Comparison of ENCODE assay signal across 8 cellular contexts in the genomic region with DNA sequence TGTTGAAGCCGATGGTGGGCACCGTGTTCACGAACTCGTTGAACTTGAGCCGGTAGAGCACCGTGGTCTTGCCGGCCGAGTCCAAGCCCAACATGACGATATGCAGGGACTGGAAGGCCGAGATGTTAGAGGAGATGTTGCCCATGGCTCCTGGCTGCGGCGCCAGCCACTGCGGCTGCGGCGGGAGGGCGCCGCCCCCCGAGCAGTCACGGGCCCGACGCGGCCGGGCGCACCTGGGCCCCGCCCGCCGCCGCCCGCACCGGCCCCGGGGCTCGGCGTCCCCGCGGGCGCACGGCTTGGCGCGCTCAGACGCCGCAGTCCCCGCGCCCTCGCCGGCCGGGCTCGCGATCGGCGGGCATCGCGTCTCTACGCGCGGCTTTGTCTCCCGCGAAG. TPM values are rescaled to one million over a fixed set of nuclear protein-coding genes. Genes with fewer than 3 reads are reported as not detected.
DNase-seq lines count a peak whose midpoint lies in the region; TF ChIP-seq lines count a peak whose summit lies in the region.

No MANE protein-coding gene starts in this region.

- H2AFZ ChIP-seq in Loucy (ENCODE audit: low read length): peak overlapping the region; percentile 74; the same call in 1 of the 2 replicates
- peak overlapping the region; percentile 69 for H2AFZ ChIP-seq in fibroblast of lung (ENCODE audit: low read length)
- no peak overlapping the region for H2AFZ ChIP-seq in neural progenitor cell (replicated peaks)

- peaks cover 20% of the 10 kb centered on the region for H3K36me3 Mint-ChIP-seq in neural progenitor cell

- peaks cover 30% of the 10 kb centered on the region for H3K4me1 Mint-ChIP-seq in neural progenitor cell

- H4K20me1 ChIP-seq in Loucy (ENCODE audit: insufficient read depth, low read length, poor library complexity, severe bottlenecking): peaks cover 21% of the 10 kb centered on the region
- H4K20me1 ChIP-seq in fibroblast of lung (ENCODE audit: control insufficient read depth, extremely low read depth, insufficient read depth, low read length): no peaks in the 10 kb centered on the region
- H4K20me1 ChIP-seq in neural progenitor cell (ENCODE audit: low read depth): peaks cover 50% of the 10 kb centered on the region

- H3K4me2 ChIP-seq in Loucy (ENCODE audit: low read depth, low read length, poor library complexity, severe bottlenecking) (peak overlapping the region; percentile 93), fibroblast of lung (ENCODE audit: extremely low read depth, insufficient read depth, low read length) (peak overlapping the region; percentile 83), neural progenitor cell (peak overlapping the region; percentile 97)

- H3K27me3 Mint-ChIP-seq in neural progenitor cell (ENCODE audit: insufficient read depth, low read depth): peaks cover 8% of the 10 kb centered on the region

- peak overlapping the region; percentile 63 for H3K4me3 ChIP-seq in GM12875 (ENCODE audit: low read depth, low read length)
- peak overlapping the region; percentile 68 for H3K4me3 ChIP-seq in H7 (ENCODE audit: insufficient read depth, low read depth, low read length)
- H3K4me3 ChIP-seq in Loucy (ENCODE audit: low read length, poor library complexity, severe bottlenecking): peak overlapping the region; percentile 80
- peak overlapping the region; percentile 86 to 99 (median 96) for H3K4me3 ChIP-seq in fibroblast of lung (replicated peaks in 1 of 4; ENCODE audit: control extremely low read depth in 1 of 4, insufficient read depth in 1 of 4, low read depth in 3 of 4, low read length in 4 of 4)
- peak overlapping the region; percentile 97 for H3K4me3 ChIP-seq in neural progenitor cell

- H3K9me3 ChIP-seq in Loucy (ENCODE audit: insufficient read depth, low read depth, low read length) (no peaks in the 10 kb centered on the region), fibroblast of lung (ENCODE audit: control insufficient read depth, insufficient read depth, low read depth, low read length) (no peaks in the 10 kb centered on the region), neural progenitor cell (ENCODE audit: low read depth) (no peaks in the 10 kb centered on the region)

- DNase-seq in H7 (peak; percentile 83), fibroblast of lung (ENCODE audit: low read depth in 2 of 2) (peak in 1 of 2 donors; percentile 54), neural progenitor cell (ENCODE audit: low spot score) (no peak), GM19238 (ENCODE audit: insufficient read length, low spot score) (no peak), KG1 (lab: John Stamatoyannopoulos, UW) (no peak)
- DNase-seq in activated CD8-positive, alpha-beta memory T cell treated with anti-CD3 and anti-CD28 coated beads, Interleukin-2, amount 50 U/mL, for 48 hours: peak; percentile 71

- H3K9ac ChIP-seq in Loucy (ENCODE audit: low read depth, low read length, poor library complexity, severe bottlenecking): peak overlapping the region; percentile 81
- peak overlapping the region; percentile 84 for H3K9ac ChIP-seq in fibroblast of lung (ENCODE audit: insufficient read depth, low read length)
- H3K9ac ChIP-seq in neural progenitor cell: peak overlapping the region; percentile 74

- H3K36me3 ChIP-seq in H7 (replicated peaks; ENCODE audit: control insufficient read depth, insufficient read depth, low read length) (no peaks in the 10 kb centered on the region), Loucy (ENCODE audit: insufficient read depth, low read length) (no peaks in the 10 kb centered on the region), fibroblast of lung (ENCODE audit: control insufficient read depth, insufficient read depth, low read length) (no peaks in the 10 kb centered on the region), neural progenitor cell (peaks cover 11% of the 10 kb centered on the region)

- H3K4me3 Mint-ChIP-seq in neural progenitor cell: peak overlapping the region; percentile 99

- peak overlapping the region; percentile 88 for H3K27ac ChIP-seq in fibroblast of lung (ENCODE audit: insufficient read depth, low read length)
- no peak overlapping the region for H3K27ac ChIP-seq in neural progenitor cell

- peaks cover 2% of the 10 kb centered on the region for H3K9me3 Mint-ChIP-seq in neural progenitor cell

- H3K27ac Mint-ChIP-seq in neural progenitor cell: peak overlapping the region; percentile 96

- TF ChIP-seq CTCF in GM12875 (IDR thresholded peaks at IDR 0.05; ENCODE audit: borderline replicate concordance, insufficient read depth, low read depth, low read length): no peak
- TF ChIP-seq CTCF in Loucy (conservative IDR thresholded peaks at IDR 0.05; ENCODE audit: low read length): no peak
- no peak for TF ChIP-seq CTCF in fibroblast of lung (conservative IDR thresholded peaks at IDR 0.05 in 1 of 2, IDR thresholded peaks at IDR 0.05 in 1 of 2; ENCODE audit: low read depth in 1 of 2, low read length in 2 of 2)
- TF ChIP-seq CTCF in neural progenitor cell (IDR thresholded peaks at IDR 0.05): no peak

- H3K79me2 ChIP-seq in Loucy (ENCODE audit: insufficient read depth, low read length) (peaks cover 48% of the 10 kb centered on the region), fibroblast of lung (ENCODE audit: control insufficient read depth, insufficient read depth, low read length) (peaks cover 45% of the 10 kb centered on the region), neural progenitor cell (ENCODE audit: low read depth) (peaks cover 65% of the 10 kb centered on the region)

- H3K27me3 ChIP-seq in H7 (ENCODE audit: control insufficient read depth, insufficient read depth, low read length): peaks cover 28% of the 10 kb centered on the region
- H3K27me3 ChIP-seq in Loucy (ENCODE audit: insufficient read depth, low read length, poor library complexity, severe bottlenecking): no peaks in the 10 kb centered on the region
- H3K27me3 ChIP-seq in fibroblast of lung (ENCODE audit: control insufficient read depth, insufficient read depth, low read length): no peaks in the 10 kb centered on the region
- H3K27me3 ChIP-seq in neural progenitor cell: no peaks in the 10 kb centered on the region

- H3K4me1 ChIP-seq in Loucy (ENCODE audit: insufficient read depth, low read length, poor library complexity, severe bottlenecking) (peaks cover 38% of the 10 kb centered on the region), fibroblast of lung (ENCODE audit: control insufficient read depth, extremely low read depth, insufficient read depth, low read length) (no peaks in the 10 kb centered on the region), neural progenitor cell (peaks cover 17% of the 10 kb centered on the region)

- H3K9me2 ChIP-seq in Loucy (replicated peaks; ENCODE audit: low read depth, low read length): no peaks in the 10 kb centered on the region

- H3F3A ChIP-seq in Loucy (ENCODE audit: low read depth) (peaks cover 5% of the 10 kb centered on the region; the same call in 1 of the 2 replicates), neural progenitor cell (ENCODE audit: low read depth) (peaks cover 42% of the 10 kb centered on the region)

RNA-seq across cellular contexts. Expression of gene ARL4C, which starts 0.4 kb away (rescaled TPM):
- 3.4 and 3.6 TPM in 2 replicates for total RNA-seq in H7 (2014; rRNA removed; shearing (Covaris generic))
- total RNA-seq in fibroblast of lung (50.6 and 80.9 TPM in 2 replicates), neural progenitor cell (ENCODE audit: low replicate concordance) (87.6 and 96.6 TPM in 2 replicates)
- polyA plus RNA-seq in fibroblast of lung: 23.2 and 45.5 TPM in 2 replicates
- 27.3 and 58.5 TPM in 2 replicates for polyA plus RNA-seq in fibroblast of lung (2012)
- 7.7 and 21.0 TPM in 2 replicates for polyA minus RNA-seq in fibroblast of lung (ENCODE audit: low replicate concordance)

Comparison
In these comparisons a context has a peak if more than half of its experiments do, and no peak if none do; other contexts are left out.
1. DNase-seq: peak in H7 (single experiment) and activated CD8-positive, alpha-beta memory T cell treated with anti-CD3 and anti-CD28 coated beads, Interleukin-2, amount 50 U/mL, for 48 hours (single experiment); none in neural progenitor cell (single experiment), GM19238 (single experiment) and KG1 (single experiment).
2. RNA of gene ARL4C, which starts 0.4 kb away (total RNA-seq): 87.6 to 96.6 TPM in neural progenitor cell and 50.6 to 80.9 TPM in fibroblast of lung; 3.4 to 3.6 TPM in H7; every median in the first group is over 10 times any median in the second.
3. Peak in every context shown above with its lines, with median percentiles within 50 percentile points of each other: H3K4me3 ChIP-seq, H3K4me2 ChIP-seq and H3K9ac ChIP-seq.